Comparison of ENCODE assay signal across 1 cellular context in the genomic region with DNA sequence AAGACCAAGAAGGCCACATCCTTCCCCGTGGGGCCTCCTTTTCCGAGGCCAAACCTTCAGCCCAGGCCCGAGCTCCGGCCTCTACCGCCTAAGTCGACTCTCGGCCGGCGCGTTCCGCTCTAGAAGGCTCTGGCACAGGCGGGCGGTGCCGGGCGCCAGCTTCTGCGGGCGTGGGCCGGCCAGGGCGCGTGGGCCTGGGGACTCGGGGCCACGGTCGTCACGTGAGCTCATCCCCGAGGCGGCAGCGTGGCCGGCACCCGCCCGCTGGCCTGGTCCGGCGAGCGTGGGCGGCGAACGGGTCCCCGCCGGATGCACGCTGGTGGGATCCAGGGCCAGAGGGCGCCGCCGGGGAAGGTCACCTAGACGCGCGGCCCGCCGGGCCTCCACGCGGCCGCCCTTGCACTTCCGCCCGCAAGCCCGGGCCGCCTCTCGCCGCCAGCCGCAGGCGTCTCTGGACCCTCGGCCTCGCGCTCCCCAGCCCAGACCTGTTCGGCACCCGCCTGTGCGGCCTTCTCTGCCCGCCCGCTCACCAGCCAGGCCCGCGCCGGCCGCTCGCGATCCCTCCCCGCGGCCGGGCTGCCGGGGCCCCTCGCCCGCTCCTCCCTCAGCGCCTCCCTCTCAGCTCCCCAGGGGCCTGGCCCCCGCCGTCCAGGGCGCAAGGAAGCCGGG.
TF ChIP-seq lines count a peak whose summit lies in the region.

No MANE protein-coding gene starts in this region.

TF ChIP-seq in HepG2, 621 proteins besides CTCF, POLR2A, EP300 and RAD21 (continued from another document and continues in another):
- TF ChIP-seq, protein P1, sequence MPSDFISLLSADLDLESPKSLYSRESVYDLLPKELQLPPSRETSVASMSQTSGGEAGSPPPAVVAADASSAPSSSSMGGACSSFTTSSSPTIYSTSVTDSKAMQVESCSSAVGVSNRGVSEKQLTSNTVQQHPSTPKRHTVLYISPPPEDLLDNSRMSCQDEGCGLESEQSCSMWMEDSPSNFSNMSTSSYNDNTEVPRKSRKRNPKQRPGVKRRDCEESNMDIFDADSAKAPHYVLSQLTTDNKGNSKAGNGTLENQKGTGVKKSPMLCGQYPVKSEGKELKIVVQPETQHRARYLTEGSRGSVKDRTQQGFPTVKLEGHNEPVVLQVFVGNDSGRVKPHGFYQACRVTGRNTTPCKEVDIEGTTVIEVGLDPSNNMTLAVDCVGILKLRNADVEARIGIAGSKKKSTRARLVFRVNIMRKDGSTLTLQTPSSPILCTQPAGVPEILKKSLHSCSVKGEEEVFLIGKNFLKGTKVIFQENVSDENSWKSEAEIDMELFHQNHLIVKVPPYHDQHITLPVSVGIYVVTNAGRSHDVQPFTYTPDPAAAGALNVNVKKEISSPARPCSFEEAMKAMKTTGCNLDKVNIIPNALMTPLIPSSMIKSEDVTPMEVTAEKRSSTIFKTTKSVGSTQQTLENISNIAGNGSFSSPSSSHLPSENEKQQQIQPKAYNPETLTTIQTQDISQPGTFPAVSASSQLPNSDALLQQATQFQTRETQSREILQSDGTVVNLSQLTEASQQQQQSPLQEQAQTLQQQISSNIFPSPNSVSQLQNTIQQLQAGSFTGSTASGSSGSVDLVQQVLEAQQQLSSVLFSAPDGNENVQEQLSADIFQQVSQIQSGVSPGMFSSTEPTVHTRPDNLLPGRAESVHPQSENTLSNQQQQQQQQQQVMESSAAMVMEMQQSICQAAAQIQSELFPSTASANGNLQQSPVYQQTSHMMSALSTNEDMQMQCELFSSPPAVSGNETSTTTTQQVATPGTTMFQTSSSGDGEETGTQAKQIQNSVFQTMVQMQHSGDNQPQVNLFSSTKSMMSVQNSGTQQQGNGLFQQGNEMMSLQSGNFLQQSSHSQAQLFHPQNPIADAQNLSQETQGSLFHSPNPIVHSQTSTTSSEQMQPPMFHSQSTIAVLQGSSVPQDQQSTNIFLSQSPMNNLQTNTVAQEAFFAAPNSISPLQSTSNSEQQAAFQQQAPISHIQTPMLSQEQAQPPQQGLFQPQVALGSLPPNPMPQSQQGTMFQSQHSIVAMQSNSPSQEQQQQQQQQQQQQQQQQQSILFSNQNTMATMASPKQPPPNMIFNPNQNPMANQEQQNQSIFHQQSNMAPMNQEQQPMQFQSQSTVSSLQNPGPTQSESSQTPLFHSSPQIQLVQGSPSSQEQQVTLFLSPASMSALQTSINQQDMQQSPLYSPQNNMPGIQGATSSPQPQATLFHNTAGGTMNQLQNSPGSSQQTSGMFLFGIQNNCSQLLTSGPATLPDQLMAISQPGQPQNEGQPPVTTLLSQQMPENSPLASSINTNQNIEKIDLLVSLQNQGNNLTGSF (CRISPR knock-in tag; IDR thresholded peaks at IDR 0.05): 0 out of 2 replicates have a peak, but pooled peaks have one; percentile 27
- TF ChIP-seq SP1 (IDR thresholded peaks at IDR 0.05): no peak
- TF ChIP-seq SP1 (CRISPR knock-in tag; IDR thresholded peaks at IDR 0.05): no peak
- no peak for TF ChIP-seq SRSF4 (IDR thresholded peaks at IDR 0.05; ENCODE audit: low read depth, low read length, poor library complexity, severe bottlenecking)
- no peak for TF ChIP-seq ATAD3A (CRISPR knock-in tag; IDR thresholded peaks at IDR 0.05)
- no peak for TF ChIP-seq MAF1 (CRISPR knock-in tag; IDR thresholded peaks at IDR 0.05; ENCODE audit: borderline replicate concordance)
- TF ChIP-seq ZSCAN31 (CRISPR knock-in tag; IDR thresholded peaks at IDR 0.05; ENCODE audit: low read depth): peak; percentile 51; the same call in 1 of the 2 replicates
- TF ChIP-seq ZNF674 (CRISPR knock-in tag; IDR thresholded peaks at IDR 0.05; ENCODE audit: low read depth): 0 out of 2 replicates have a peak, but pooled peaks have one; percentile 76
- peak; percentile 22; the same call in 1 of the 2 replicates for TF ChIP-seq NKX3-1 (CRISPR knock-in tag; IDR thresholded peaks at IDR 0.05)
- TF ChIP-seq RARG (CRISPR knock-in tag; IDR thresholded peaks at IDR 0.05; ENCODE audit: low read depth): no peak
- TF ChIP-seq ZNF761 (CRISPR knock-in tag; conservative IDR thresholded peaks at IDR 0.05): peak; percentile 20; the same call in 1 of the 2 replicates
- no peak for TF ChIP-seq MAZ (IDR thresholded peaks at IDR 0.05; ENCODE audit: borderline replicate concordance, low read depth, low read length)
- TF ChIP-seq MAZ (CRISPR knock-in tag; IDR thresholded peaks at IDR 0.05; ENCODE audit: low read depth): 0 out of 2 replicates have a peak, but pooled peaks have one; percentile 16
- no peak for TF ChIP-seq REPIN1 (CRISPR knock-in tag; IDR thresholded peaks at IDR 0.05; ENCODE audit: borderline replicate concordance, low read depth)
- no peak for TF ChIP-seq TOPORS (CRISPR knock-in tag; IDR thresholded peaks at IDR 0.05)
- no peak; the same call in 1 of the 2 replicates for TF ChIP-seq ZNF678 (CRISPR knock-in tag; IDR thresholded peaks at IDR 0.05)
- no peak; the same call in 1 of the 2 replicates for TF ChIP-seq ZNF263 (CRISPR knock-in tag; IDR thresholded peaks at IDR 0.05)
- no peak for TF ChIP-seq ZNF773 (CRISPR knock-in tag; IDR thresholded peaks at IDR 0.05; ENCODE audit: borderline replicate concordance)
- TF ChIP-seq ZNF660 (CRISPR knock-in tag; IDR thresholded peaks at IDR 0.05; ENCODE audit: borderline replicate concordance, low read depth): no peak
- no peak for TF ChIP-seq RFXANK (CRISPR knock-in tag; IDR thresholded peaks at IDR 0.05)
- TF ChIP-seq, protein P2, sequence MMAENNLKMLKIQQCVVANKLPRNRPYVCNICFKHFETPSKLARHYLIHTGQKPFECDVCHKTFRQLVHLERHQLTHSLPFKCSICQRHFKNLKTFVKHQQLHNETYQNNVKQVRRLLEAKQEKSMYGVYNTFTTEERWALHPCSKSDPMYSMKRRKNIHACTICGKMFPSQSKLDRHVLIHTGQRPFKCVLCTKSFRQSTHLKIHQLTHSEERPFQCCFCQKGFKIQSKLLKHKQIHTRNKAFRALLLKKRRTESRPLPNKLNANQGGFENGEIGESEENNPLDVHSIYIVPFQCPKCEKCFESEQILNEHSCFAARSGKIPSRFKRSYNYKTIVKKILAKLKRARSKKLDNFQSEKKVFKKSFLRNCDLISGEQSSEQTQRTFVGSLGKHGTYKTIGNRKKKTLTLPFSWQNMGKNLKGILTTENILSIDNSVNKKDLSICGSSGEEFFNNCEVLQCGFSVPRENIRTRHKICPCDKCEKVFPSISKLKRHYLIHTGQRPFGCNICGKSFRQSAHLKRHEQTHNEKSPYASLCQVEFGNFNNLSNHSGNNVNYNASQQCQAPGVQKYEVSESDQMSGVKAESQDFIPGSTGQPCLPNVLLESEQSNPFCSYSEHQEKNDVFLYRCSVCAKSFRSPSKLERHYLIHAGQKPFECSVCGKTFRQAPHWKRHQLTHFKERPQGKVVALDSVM (CRISPR knock-in tag; IDR thresholded peaks at IDR 0.05): peak; percentile 39; the same call in 1 of the 2 replicates
- TF ChIP-seq, protein P3, sequence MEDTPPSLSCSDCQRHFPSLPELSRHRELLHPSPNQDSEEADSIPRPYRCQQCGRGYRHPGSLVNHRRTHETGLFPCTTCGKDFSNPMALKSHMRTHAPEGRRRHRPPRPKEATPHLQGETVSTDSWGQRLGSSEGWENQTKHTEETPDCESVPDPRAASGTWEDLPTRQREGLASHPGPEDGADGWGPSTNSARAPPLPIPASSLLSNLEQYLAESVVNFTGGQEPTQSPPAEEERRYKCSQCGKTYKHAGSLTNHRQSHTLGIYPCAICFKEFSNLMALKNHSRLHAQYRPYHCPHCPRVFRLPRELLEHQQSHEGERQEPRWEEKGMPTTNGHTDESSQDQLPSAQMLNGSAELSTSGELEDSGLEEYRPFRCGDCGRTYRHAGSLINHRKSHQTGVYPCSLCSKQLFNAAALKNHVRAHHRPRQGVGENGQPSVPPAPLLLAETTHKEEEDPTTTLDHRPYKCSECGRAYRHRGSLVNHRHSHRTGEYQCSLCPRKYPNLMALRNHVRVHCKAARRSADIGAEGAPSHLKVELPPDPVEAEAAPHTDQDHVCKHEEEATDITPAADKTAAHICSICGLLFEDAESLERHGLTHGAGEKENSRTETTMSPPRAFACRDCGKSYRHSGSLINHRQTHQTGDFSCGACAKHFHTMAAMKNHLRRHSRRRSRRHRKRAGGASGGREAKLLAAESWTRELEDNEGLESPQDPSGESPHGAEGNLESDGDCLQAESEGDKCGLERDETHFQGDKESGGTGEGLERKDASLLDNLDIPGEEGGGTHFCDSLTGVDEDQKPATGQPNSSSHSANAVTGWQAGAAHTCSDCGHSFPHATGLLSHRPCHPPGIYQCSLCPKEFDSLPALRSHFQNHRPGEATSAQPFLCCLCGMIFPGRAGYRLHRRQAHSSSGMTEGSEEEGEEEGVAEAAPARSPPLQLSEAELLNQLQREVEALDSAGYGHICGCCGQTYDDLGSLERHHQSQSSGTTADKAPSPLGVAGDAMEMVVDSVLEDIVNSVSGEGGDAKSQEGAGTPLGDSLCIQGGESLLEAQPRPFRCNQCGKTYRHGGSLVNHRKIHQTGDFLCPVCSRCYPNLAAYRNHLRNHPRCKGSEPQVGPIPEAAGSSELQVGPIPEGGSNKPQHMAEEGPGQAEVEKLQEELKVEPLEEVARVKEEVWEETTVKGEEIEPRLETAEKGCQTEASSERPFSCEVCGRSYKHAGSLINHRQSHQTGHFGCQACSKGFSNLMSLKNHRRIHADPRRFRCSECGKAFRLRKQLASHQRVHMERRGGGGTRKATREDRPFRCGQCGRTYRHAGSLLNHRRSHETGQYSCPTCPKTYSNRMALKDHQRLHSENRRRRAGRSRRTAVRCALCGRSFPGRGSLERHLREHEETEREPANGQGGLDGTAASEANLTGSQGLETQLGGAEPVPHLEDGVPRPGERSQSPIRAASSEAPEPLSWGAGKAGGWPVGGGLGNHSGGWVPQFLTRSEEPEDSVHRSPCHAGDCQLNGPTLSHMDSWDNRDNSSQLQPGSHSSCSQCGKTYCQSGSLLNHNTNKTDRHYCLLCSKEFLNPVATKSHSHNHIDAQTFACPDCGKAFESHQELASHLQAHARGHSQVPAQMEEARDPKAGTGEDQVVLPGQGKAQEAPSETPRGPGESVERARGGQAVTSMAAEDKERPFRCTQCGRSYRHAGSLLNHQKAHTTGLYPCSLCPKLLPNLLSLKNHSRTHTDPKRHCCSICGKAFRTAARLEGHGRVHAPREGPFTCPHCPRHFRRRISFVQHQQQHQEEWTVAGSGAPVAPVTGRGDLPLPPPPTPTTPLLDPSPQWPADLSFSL (CRISPR knock-in tag; IDR thresholded peaks at IDR 0.05): no peak
- no peak for TF ChIP-seq CBX1 (IDR thresholded peaks at IDR 0.05; ENCODE audit: low read depth)
- TF ChIP-seq AGO2 (optimal IDR thresholded peaks at IDR 0.05; ENCODE audit: low read depth, low read length): peak; percentile 81
- TF ChIP-seq, protein P4, sequence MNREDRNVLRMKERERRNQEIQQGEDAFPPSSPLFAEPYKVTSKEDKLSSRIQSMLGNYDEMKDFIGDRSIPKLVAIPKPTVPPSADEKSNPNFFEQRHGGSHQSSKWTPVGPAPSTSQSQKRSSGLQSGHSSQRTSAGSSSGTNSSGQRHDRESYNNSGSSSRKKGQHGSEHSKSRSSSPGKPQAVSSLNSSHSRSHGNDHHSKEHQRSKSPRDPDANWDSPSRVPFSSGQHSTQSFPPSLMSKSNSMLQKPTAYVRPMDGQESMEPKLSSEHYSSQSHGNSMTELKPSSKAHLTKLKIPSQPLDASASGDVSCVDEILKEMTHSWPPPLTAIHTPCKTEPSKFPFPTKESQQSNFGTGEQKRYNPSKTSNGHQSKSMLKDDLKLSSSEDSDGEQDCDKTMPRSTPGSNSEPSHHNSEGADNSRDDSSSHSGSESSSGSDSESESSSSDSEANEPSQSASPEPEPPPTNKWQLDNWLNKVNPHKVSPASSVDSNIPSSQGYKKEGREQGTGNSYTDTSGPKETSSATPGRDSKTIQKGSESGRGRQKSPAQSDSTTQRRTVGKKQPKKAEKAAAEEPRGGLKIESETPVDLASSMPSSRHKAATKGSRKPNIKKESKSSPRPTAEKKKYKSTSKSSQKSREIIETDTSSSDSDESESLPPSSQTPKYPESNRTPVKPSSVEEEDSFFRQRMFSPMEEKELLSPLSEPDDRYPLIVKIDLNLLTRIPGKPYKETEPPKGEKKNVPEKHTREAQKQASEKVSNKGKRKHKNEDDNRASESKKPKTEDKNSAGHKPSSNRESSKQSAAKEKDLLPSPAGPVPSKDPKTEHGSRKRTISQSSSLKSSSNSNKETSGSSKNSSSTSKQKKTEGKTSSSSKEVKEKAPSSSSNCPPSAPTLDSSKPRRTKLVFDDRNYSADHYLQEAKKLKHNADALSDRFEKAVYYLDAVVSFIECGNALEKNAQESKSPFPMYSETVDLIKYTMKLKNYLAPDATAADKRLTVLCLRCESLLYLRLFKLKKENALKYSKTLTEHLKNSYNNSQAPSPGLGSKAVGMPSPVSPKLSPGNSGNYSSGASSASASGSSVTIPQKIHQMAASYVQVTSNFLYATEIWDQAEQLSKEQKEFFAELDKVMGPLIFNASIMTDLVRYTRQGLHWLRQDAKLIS (CRISPR knock-in tag; IDR thresholded peaks at IDR 0.05): no peak; the same call in 1 of the 2 replicates
- TF ChIP-seq, protein P5, sequence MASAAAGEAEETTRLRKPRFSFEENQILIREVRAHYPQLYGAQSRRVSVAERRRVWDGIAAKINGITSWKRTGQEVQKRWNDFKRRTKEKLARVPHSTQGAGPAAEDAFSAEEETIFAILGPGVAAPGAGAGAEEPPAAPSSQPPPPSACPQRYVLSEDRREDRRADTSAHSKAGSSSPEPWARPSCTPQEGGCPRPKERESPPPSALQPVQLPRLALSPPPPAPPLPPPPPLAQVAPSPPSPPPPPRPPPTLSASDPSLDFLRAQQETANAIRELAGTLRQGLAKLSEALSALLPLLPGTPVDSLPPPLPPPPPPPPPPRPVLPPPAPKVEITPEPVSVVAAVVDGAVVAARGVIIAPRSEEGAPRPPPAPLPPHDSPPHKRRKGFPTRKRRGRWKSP (CRISPR knock-in tag; IDR thresholded peaks at IDR 0.05): no peak
- TF ChIP-seq HMG20A (CRISPR knock-in tag; IDR thresholded peaks at IDR 0.05; ENCODE audit: borderline replicate concordance): no peak
- no peak for TF ChIP-seq RARA (CRISPR knock-in tag; IDR thresholded peaks at IDR 0.05)
- no peak for TF ChIP-seq ZNF296 (CRISPR knock-in tag; conservative IDR thresholded peaks at IDR 0.05)
- TF ChIP-seq, protein P6, sequence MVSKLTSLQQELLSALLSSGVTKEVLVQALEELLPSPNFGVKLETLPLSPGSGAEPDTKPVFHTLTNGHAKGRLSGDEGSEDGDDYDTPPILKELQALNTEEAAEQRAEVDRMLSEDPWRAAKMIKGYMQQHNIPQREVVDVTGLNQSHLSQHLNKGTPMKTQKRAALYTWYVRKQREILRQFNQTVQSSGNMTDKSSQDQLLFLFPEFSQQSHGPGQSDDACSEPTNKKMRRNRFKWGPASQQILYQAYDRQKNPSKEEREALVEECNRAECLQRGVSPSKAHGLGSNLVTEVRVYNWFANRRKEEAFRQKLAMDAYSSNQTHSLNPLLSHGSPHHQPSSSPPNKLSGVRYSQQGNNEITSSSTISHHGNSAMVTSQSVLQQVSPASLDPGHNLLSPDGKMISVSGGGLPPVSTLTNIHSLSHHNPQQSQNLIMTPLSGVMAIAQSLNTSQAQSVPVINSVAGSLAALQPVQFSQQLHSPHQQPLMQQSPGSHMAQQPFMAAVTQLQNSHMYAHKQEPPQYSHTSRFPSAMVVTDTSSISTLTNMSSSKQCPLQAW (CRISPR knock-in tag; IDR thresholded peaks at IDR 0.05): no peak
- TF ChIP-seq ZNF331 (CRISPR knock-in tag; IDR thresholded peaks at IDR 0.05): no peak
- no peak; the same call in 1 of the 2 replicates for TF ChIP-seq JDP2 (CRISPR knock-in tag; IDR thresholded peaks at IDR 0.05; ENCODE audit: borderline replicate concordance)
- TF ChIP-seq GABPA (IDR thresholded peaks at IDR 0.05; ENCODE audit: low read depth, low read length): no peak
- TF ChIP-seq GABPA (CRISPR knock-in tag; IDR thresholded peaks at IDR 0.05; ENCODE audit: low read depth): no peak
- no peak for TF ChIP-seq STAT5B (CRISPR knock-in tag; IDR thresholded peaks at IDR 0.05)
- peak; percentile 32; the same call in 1 of the 2 replicates for TF ChIP-seq SIN3A (IDR thresholded peaks at IDR 0.05; ENCODE audit: borderline replicate concordance, low read depth, low read length)
- TF ChIP-seq ZNF160 (CRISPR knock-in tag; IDR thresholded peaks at IDR 0.05): no peak
- no peak for TF ChIP-seq ZNF33B (CRISPR knock-in tag; IDR thresholded peaks at IDR 0.05)
- TF ChIP-seq KAT2B (IDR thresholded peaks at IDR 0.05; ENCODE audit: borderline replicate concordance, low read depth, low read length): no peak
- no peak for TF ChIP-seq NFE2 (CRISPR knock-in tag; IDR thresholded peaks at IDR 0.05)
